In the genomic region with DNA sequence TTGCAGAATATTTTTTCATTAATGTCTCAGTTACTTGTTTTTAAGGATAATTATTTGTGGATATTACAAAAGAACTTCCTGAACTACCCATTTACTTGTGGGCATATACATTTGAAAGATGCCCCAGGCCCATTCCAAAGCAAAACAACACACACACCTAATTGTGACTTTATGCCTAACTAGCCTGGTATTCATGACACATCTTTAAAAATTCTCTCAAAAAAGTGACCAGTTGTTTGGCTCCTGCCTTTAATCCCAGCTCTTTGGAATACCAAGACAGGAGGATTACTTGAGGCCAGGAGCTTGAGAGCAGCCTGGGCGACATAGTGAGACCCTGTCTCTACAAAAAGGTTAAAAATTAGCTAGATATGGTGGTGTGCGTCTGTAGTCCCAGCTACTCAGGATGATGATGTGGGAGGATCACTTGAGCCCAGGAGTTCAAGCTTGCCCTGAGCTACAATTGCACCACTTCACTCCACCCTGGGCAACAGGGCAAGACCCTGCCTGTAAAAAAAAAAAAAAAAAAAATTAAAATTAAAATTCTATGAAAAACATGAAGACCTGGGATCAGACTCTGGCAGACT, we compare ENCODE assay signal across 17 cellular contexts. TPM values are rescaled to one million over a fixed set of nuclear protein-coding genes. Genes with fewer than 3 reads are reported as not detected.
DNase-seq lines count a peak whose midpoint lies in the region; ATAC-seq and TF ChIP-seq lines count a peak whose summit lies in the region.
"Had no signal": no experiment of that assay in that cellular context is flagged by ENCODE, and none has a peak within 500 bp of the region (broad histone marks: within the 10 kb centered on the region; RNA-seq: fewer than 3 reads in every experiment).

No MANE protein-coding gene starts in this region.

- no peaks in the 10 kb centered on the region for H3K9me2 ChIP-seq in SK-N-SH

- no peak for TF ChIP-seq EP300 in SK-N-SH (IDR thresholded peaks at IDR 0.05; ENCODE audit: borderline replicate concordance in 1 of 2, low read depth in 1 of 2, low read length in 1 of 2)

- CTCF ChIA-PET in SK-N-SH (lab: Yijun Ruan, JAX): interaction anchor here (0.6 kb wide), 1 partner anchor 816 kb away, joined by 3 read pairs; no protein-coding TSS in a partner anchor

- H3K27me3 Mint-ChIP-seq in CD14-positive monocyte (ENCODE audit: low read depth in 3 of 3): peaks cover 0 to 7% (median 0%) of the 10 kb centered on the region in 3 donors
- H3K27me3 Mint-ChIP-seq: type B pancreatic cell had no signal

- H3K4me1 ChIP-seq in SK-N-SH (ENCODE audit: control insufficient read depth in 1 of 2, insufficient read depth in 2 of 2, low read depth in 1 of 2, low read length in 1 of 2) (peaks cover 0 to 29% of the 10 kb centered on the region in 2 experiments; a peak in 2 of 4 replicates), adipocyte (ENCODE audit: control insufficient read depth, insufficient read depth, low read length) (peaks cover 32% of the 10 kb centered on the region), foreskin keratinocyte (peaks cover 28% of the 10 kb centered on the region), thoracic aorta (ENCODE audit: control insufficient read depth in 1 of 2, low read depth in 2 of 2) (peaks cover 18 to 42% of the 10 kb centered on the region in 2 donors)

- ATAC-seq in SK-N-SH treated with all-trans-retinoic acid at 6 μM for 48 hours: no peak
- peak; percentile 8 for ATAC-seq in foreskin keratinocyte
- ATAC-seq in thoracic aorta (ENCODE audit: insufficient number of reproducible peaks, low FRiP score, low read depth): peak; percentile 56
- ATAC-seq in HG03159 (IDR thresholded peaks at IDR 0.05; ENCODE audit: unreplicated experiment): no peak

- no peak overlapping the region for H3K4me3 ChIP-seq in SK-N-SH (ENCODE audit: low read depth in 2 of 2, low read length in 1 of 2)
- no peak overlapping the region for H3K4me3 ChIP-seq in adipocyte (ENCODE audit: low read length)
- no peak overlapping the region for H3K4me3 ChIP-seq in thoracic aorta
- H3K4me3 ChIP-seq: SK-N-MC had no signal

- TF ChIP-seq CTCF in SK-N-SH (IDR thresholded peaks at IDR 0.05) (no peak), foreskin keratinocyte (conservative IDR thresholded peaks at IDR 0.05) (no peak), thoracic aorta (IDR thresholded peaks at IDR 0.05) (no peak), CD14-positive monocyte (IDR thresholded peaks at IDR 0.05) (no peak)

- no peaks in the 10 kb centered on the region for H3K27me3 ChIP-seq in SK-N-SH (ENCODE audit: insufficient read depth)
- no peaks in the 10 kb centered on the region for H3K27me3 ChIP-seq in adipocyte (replicated peaks; ENCODE audit: control insufficient read depth, insufficient read depth, low read length)
- no peaks in the 10 kb centered on the region for H3K27me3 ChIP-seq in foreskin keratinocyte
- H3K27me3 ChIP-seq in thoracic aorta (replicated peaks; ENCODE audit: insufficient read depth): no peaks in the 10 kb centered on the region

- TF ChIP-seq RAD21 in SK-N-SH (IDR thresholded peaks at IDR 0.05; ENCODE audit: low read length): no peak

- 76% methylated on average over 2 of the region's 2 CpGs for WGBS in SK-N-SH (ENCODE audit: low lambda C conversion rate)

- H3K79me2 ChIP-seq in SK-N-SH (ENCODE audit: insufficient read depth): no peaks in the 10 kb centered on the region

- no peaks in the 10 kb centered on the region for H3K9me3 Mint-ChIP-seq in CD14-positive monocyte
- H3K9me3 Mint-ChIP-seq: neural crest cell, type B pancreatic cell had no signal

- H2AFZ ChIP-seq in SK-N-SH (ENCODE audit: low read depth): no peak overlapping the region

- H3K4me2 ChIP-seq in SK-N-SH: no peak overlapping the region; the same call in 1 of the 2 replicates

- POLR2A ChIA-PET in SK-N-SH (lab: Yijun Ruan, JAX): no interaction called here

- H3K36me3 ChIP-seq in SK-N-SH (replicated peaks in 1 of 2; ENCODE audit: control insufficient read depth in 1 of 2, insufficient read depth in 2 of 2, low read length in 1 of 2) (no peaks in the 10 kb centered on the region), adipocyte (ENCODE audit: control insufficient read depth, insufficient read depth, low read length, severe bottlenecking) (no peaks in the 10 kb centered on the region), thoracic aorta (no peaks in the 10 kb centered on the region)

- no peak overlapping the region for H3K4me3 Mint-ChIP-seq in CD14-positive monocyte
- H3K4me3 Mint-ChIP-seq: neural crest cell, type B pancreatic cell had no signal

- H3F3A ChIP-seq in SK-N-SH (replicated peaks; ENCODE audit: insufficient read depth): peaks cover 35% of the 10 kb centered on the region

- no peak for DNase-seq in SK-N-SH
- DNase-seq in adipocyte (ENCODE audit: low read depth): peak; percentile 64
- DNase-seq in foreskin keratinocyte: peak; percentile 74 to 91
- DNase-seq in thoracic aorta (ENCODE audit: low spot score): no peak
- DNase-seq in substantia nigra (lab: John Stamatoyannopoulos, UW): no peak
- DNase-seq in CD14-positive monocyte (ENCODE audit: low spot score): no peak
- DNase-seq: activated CD4-positive, alpha-beta T cell treated with anti-CD3 and anti-CD28 coated beads for 4 hours; activated naive CD4-positive, alpha-beta T cell treated with Interleukin-2 at 50 U/mL for 16 hours; effector CD4-positive, alpha-beta T cell; GDM1; stimulated activated CD4-positive, alpha-beta T cell treated with anti-CD3 and anti-CD28 coated beads, Interleukin-2, amount 100 ng/mL, for 48 hours had no signal

- H3K36me3 Mint-ChIP-seq in CD14-positive monocyte: no peaks in the 10 kb centered on the region
- H3K36me3 Mint-ChIP-seq: type B pancreatic cell had no signal

- no peaks in the 10 kb centered on the region for H4K20me1 ChIP-seq in SK-N-SH (ENCODE audit: insufficient read depth)

- H3K4me1 Mint-ChIP-seq in CD14-positive monocyte: peaks cover 36% of the 10 kb centered on the region

- peak overlapping the region; percentile 40; the same call in 1 of the 2 replicates for H3K9ac ChIP-seq in SK-N-SH
- H3K9ac ChIP-seq in adipocyte (ENCODE audit: low read length): peak overlapping the region; percentile 32

- H3K9me3 ChIP-seq in SK-N-SH (no peaks in the 10 kb centered on the region), adipocyte (ENCODE audit: control insufficient read depth, low read length) (no peaks in the 10 kb centered on the region), thoracic aorta (no peaks in the 10 kb centered on the region)

- peak overlapping the region in 1 of 7 donors; percentile 82 for H3K27ac Mint-ChIP-seq in CD14-positive monocyte
- H3K27ac Mint-ChIP-seq: type B pancreatic cell had no signal

- intact Hi-C loops in CD14-positive monocyte (cut with micrococcal nuclease): loop anchor here in 1 of 2 donors (10.0 kb wide), 1 partner anchor 59 kb away; no protein-coding TSS in a partner anchor

- H3K27ac ChIP-seq in SK-N-SH (ENCODE audit: low read depth in 2 of 2, low read length in 1 of 2): peak overlapping the region in 1 of 2 experiments; percentile 92; a peak in 3 of 4 replicates
- H3K27ac ChIP-seq in foreskin keratinocyte: peak overlapping the region; percentile 63
- peak overlapping the region; percentile 73 to 92 for H3K27ac ChIP-seq in thoracic aorta
- no peak overlapping the region for H3K27ac ChIP-seq in substantia nigra (ENCODE audit: low read depth, low read length, poor library complexity, severe bottlenecking)
- H3K27ac ChIP-seq: 22Rv1, SK-N-MC had no signal

TF ChIP-seq in SK-N-SH, 30 proteins besides CTCF, POLR2A, EP300 and RAD21 (continues in another document):
- TF ChIP-seq NFIC (IDR thresholded peaks at IDR 0.05; ENCODE audit: borderline replicate concordance): no peak
- TF ChIP-seq EZH2phosphoT487 (IDR thresholded peaks at IDR 0.05; ENCODE audit: borderline replicate concordance, low read depth): no peak

TF ChIP-seq in SK-N-SH treated with all-trans-retinoic acid at 6 μM for 48 hours, 23 proteins besides CTCF, POLR2A, EP300 and RAD21 (continues in another document):
- TF ChIP-seq, protein P1, sequence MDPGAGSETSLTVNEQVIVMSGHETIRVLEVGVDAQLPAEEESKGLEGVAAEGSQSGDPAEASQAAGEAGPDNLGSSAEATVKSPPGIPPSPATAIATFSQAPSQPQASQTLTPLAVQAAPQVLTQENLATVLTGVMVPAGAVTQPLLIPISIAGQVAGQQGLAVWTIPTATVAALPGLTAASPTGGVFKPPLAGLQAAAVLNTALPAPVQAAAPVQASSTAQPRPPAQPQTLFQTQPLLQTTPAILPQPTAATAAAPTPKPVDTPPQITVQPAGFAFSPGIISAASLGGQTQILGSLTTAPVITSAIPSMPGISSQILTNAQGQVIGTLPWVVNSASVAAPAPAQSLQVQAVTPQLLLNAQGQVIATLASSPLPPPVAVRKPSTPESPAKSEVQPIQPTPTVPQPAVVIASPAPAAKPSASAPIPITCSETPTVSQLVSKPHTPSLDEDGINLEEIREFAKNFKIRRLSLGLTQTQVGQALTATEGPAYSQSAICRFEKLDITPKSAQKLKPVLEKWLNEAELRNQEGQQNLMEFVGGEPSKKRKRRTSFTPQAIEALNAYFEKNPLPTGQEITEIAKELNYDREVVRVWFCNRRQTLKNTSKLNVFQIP (CRISPR knock-in tag; IDR thresholded peaks at IDR 0.05; ENCODE audit: borderline replicate concordance, low read depth): no peak
- TF ChIP-seq, protein P2, sequence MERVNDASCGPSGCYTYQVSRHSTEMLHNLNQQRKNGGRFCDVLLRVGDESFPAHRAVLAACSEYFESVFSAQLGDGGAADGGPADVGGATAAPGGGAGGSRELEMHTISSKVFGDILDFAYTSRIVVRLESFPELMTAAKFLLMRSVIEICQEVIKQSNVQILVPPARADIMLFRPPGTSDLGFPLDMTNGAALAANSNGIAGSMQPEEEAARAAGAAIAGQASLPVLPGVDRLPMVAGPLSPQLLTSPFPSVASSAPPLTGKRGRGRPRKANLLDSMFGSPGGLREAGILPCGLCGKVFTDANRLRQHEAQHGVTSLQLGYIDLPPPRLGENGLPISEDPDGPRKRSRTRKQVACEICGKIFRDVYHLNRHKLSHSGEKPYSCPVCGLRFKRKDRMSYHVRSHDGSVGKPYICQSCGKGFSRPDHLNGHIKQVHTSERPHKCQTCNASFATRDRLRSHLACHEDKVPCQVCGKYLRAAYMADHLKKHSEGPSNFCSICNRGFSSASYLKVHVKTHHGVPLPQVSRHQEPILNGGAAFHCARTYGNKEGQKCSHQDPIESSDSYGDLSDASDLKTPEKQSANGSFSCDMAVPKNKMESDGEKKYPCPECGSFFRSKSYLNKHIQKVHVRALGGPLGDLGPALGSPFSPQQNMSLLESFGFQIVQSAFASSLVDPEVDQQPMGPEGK (CRISPR knock-in tag; IDR thresholded peaks at IDR 0.05; ENCODE audit: borderline replicate concordance): no peak
- TF ChIP-seq ZNF70 (CRISPR knock-in tag; IDR thresholded peaks at IDR 0.05): no peak
- no peak for TF ChIP-seq ESRRG (CRISPR knock-in tag; IDR thresholded peaks at IDR 0.05)
- no peak for TF ChIP-seq ISL1 (CRISPR knock-in tag; IDR thresholded peaks at IDR 0.05)
- TF ChIP-seq CSDC2 (CRISPR knock-in tag; IDR thresholded peaks at IDR 0.05): no peak
- TF ChIP-seq RARB (CRISPR knock-in tag; IDR thresholded peaks at IDR 0.05): no peak

RNA-seq across cellular contexts. Expression of a gene that starts 51.7 kb away (rescaled TPM):
- polyA plus RNA-seq in SK-N-SH (2012; rRNA removed) (3.9 and 5.9 TPM in 2 replicates), foreskin keratinocyte (2.9 and 3.3 TPM in 2 replicates), CD14-positive monocyte (1 to 10 TPM; 5.4 to 5.5 TPM)
- 4.3 and 4.8 TPM in 2 replicates for polyA plus RNA-seq in SK-N-SH (2012; cell fraction: cytosol; rRNA removed)
- polyA plus RNA-seq in SK-N-SH (2012; cell fraction: nucleus; rRNA removed): 7.9 and 18.4 TPM in 2 replicates
- total RNA-seq in foreskin keratinocyte (44.1 and 45.9 TPM in 2 replicates), thoracic aorta (100 to 1,000 TPM in 1 of 2 donors, 10 to 100 TPM in 1; 50.0 to 176 TPM)

Comparison
In these comparisons a context has a peak if more than half of its experiments do, and no peak if none do; other contexts are left out.
1. DNase-seq: peak in adipocyte (single experiment) and foreskin keratinocyte (2 of 2); none in SK-N-SH (single experiment), thoracic aorta (single experiment), substantia nigra (0 of 49) and CD14-positive monocyte (single experiment).
2. ATAC-seq: peak in foreskin keratinocyte (single experiment) and thoracic aorta (single experiment); none in SK-N-SH treated with all-trans-retinoic acid at 6 μM for 48 hours (single experiment) and HG03159 (single experiment).